Comparison of ENCODE assay signal across 9 cellular contexts in genomic region chr1:113871597-113872113, GRCh38. TPM values are rescaled to one million over a fixed set of nuclear protein-coding genes. Genes with fewer than 3 reads are reported as not detected.
DNase-seq lines count a peak whose midpoint lies in the region; ATAC-seq, FAIRE-seq and TF ChIP-seq lines count a peak whose summit lies in the region.
"Had no signal": no experiment of that assay in that cellular context is flagged by ENCODE, and none has a peak within 500 bp of the region (broad histone marks: within the 10 kb centered on the region; RNA-seq: fewer than 3 reads in every experiment).

TSS of gene PTPN22 (minus strand) at chr1:113871712.

- H3K4me3 ChIP-seq in ascending aorta (peak within 1 kb of the TSS in 1 of 2 donors; percentile 26), lower lobe of right lung (peak within 1 kb of the TSS; percentile 37)

- H3K9me3 Mint-ChIP-seq in T-helper 2 cell treated with Interferon-gamma antibody and Interleukin-4, amounts not matched to agents 5 μg/mL and 100 μg/mL, for 36 hours = no peaks in the 10 kb centered on the region

- TF ChIP-seq CTCF in ascending aorta (IDR thresholded peaks at IDR 0.05) (no peak), lower lobe of right lung (IDR thresholded peaks at IDR 0.05) (no peak)

- peak within 1 kb of the TSS; percentile 91 for H3K4me3 Mint-ChIP-seq in T-helper 2 cell treated with Interferon-gamma antibody and Interleukin-4, amounts not matched to agents 5 μg/mL and 100 μg/mL, for 36 hours

- FAIRE-seq in GM19239 (lab: Jason Lieb, UNC) = peak; percentile 99

- DNase-seq in A172 (ENCODE audit: low spot score) (peak; percentile 79), GM19239 (ENCODE audit: insufficient read length, low spot score) (peak; percentile 31), ascending aorta (ENCODE audit: low spot score in 2 of 2) (peak; percentile 34 to 74), lower lobe of right lung (peak; percentile 73), NCI-H187 treated with DMSO at 0.1 percent for 48 hours (lab: John Stamatoyannopoulos, UW) (no peak)
- DNase-seq in T-helper 2 cell treated with Interferon-gamma antibody and Interleukin-4, amounts not matched to agents 5 μg/mL and 100 μg/mL, for 36 hours (ENCODE audit: low spot score) = peak; percentile 84
- DNase-seq in stimulated activated CD8-positive, alpha-beta memory T cell treated with anti-CD3 and anti-CD28 coated beads, Interleukin-7, amount 100 ng/mL, for 48 hours (ENCODE audit: extremely low read depth in 1 of 2, low read depth in 1 of 2) = peak; percentile 49 to 86

- H3K9me3 ChIP-seq in ascending aorta = no peaks in the 10 kb centered on the region
- no peaks in the 10 kb centered on the region for H3K9me3 ChIP-seq in lower lobe of right lung

- H3K27ac ChIP-seq in ascending aorta = peak within 1 kb of the TSS; percentile 35 to 56
- H3K27ac ChIP-seq in lower lobe of right lung = peak within 1 kb of the TSS; percentile 74
- H3K27ac ChIP-seq: parathyroid adenoma had no signal

- H3K27ac Mint-ChIP-seq in T-helper 2 cell treated with Interferon-gamma antibody and Interleukin-4, amounts not matched to agents 5 μg/mL and 100 μg/mL, for 36 hours = peak within 1 kb of the TSS; percentile 98

- H3K27me3 Mint-ChIP-seq in T-helper 2 cell treated with Interferon-gamma antibody and Interleukin-4, amounts not matched to agents 5 μg/mL and 100 μg/mL, for 36 hours (ENCODE audit: low read depth) = no peaks in the 10 kb centered on the region

- ATAC-seq in HG03354 (IDR thresholded peaks at IDR 0.05; ENCODE audit: poor library complexity, severe bottlenecking, unreplicated experiment) (peak; percentile 91), lower lobe of right lung (peak; percentile 91 to 96)

- H3K27me3 ChIP-seq in ascending aorta (no peaks in the 10 kb centered on the region), lower lobe of right lung (ENCODE audit: low read depth) (no peaks in the 10 kb centered on the region)

- peaks cover 21% of the 10 kb centered on the region for H3K36me3 Mint-ChIP-seq in T-helper 2 cell treated with Interferon-gamma antibody and Interleukin-4, amounts not matched to agents 5 μg/mL and 100 μg/mL, for 36 hours (ENCODE audit: low read depth)

- intact Hi-C loops in ascending aorta (cut with DNase I) = no loop called here
- intact Hi-C loops in lower lobe of right lung (cut with DNase I) = no loop called here

- H3K36me3 ChIP-seq in ascending aorta (no peaks in the 10 kb centered on the region), lower lobe of right lung (no peaks in the 10 kb centered on the region)

- peaks cover 73% of the 10 kb centered on the region for H3K4me1 Mint-ChIP-seq in T-helper 2 cell treated with Interferon-gamma antibody and Interleukin-4, amounts not matched to agents 5 μg/mL and 100 μg/mL, for 36 hours (ENCODE audit: low read depth)

- H3K4me1 ChIP-seq in ascending aorta = no peaks in the 10 kb centered on the region
- H3K4me1 ChIP-seq in lower lobe of right lung = peaks cover 15% of the 10 kb centered on the region
- H3K4me1 ChIP-seq: parathyroid adenoma had no signal

RNA-seq across cellular contexts. Expression of gene PTPN22, which starts in this region (rescaled TPM):
- total RNA-seq in A172 (2014; rRNA removed; shearing (Covaris generic)) = 0.29 and 0.74 TPM in 2 replicates
- total RNA-seq in ascending aorta (2.3 TPM), lower lobe of right lung (14.1 TPM)

Comparison
In these comparisons a context has a peak if more than half of its experiments do, and no peak if none do; other contexts are left out.
1. Peak in DNase-seq in A172; RNA of the gene not detected or under 1 TPM.